In the genomic region with DNA sequence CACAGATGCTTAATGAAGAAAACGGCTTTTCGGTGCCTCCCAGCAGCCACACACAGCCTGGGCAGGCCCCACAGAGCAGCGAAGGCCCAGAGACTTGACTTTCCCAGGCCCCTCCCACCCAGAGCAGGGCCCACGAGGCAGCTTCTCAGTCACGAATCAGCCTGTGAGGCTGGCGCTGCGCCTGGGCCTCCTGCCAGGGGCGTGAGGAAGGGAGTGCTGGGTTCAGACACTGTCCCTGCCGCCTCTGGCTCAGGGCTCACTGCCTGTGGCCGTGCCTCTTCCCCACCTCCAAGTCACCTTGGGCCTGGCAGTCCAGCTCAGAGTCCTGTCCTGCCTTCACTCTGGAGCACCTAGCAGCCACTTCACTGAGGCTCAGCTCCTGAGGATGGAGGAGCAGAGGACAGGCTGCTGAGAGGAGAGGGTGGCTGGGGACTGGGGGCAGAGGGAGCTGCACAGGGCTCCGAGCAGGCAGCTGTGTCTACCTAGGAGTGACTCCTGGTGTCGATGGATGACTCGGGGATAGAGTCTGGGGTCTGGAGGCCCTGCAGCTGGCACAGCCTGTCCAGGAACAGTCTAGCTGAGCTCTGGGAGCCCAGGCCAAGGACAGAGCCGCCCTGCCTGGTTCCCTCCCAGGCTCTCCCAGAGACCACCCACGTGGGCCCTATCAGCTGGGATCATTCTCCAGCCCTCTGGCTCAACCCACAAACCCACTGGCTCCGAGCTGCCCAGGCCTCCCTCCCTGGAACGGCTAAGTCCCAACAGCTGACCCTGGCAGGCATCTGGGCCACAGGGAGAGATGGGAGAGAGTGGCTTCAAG, we compare ENCODE assay signal across 8 cellular contexts. TPM values are rescaled to one million over a fixed set of nuclear protein-coding genes. Genes with fewer than 3 reads are reported as not detected.
DNase-seq lines count a peak whose midpoint lies in the region; ATAC-seq, FAIRE-seq and TF ChIP-seq lines count a peak whose summit lies in the region.

No MANE protein-coding gene starts in this region.

- ATAC-seq in activated T-helper 17 cell treated with anti-CD3 and anti-CD28 coated beads, Interleukin-2, amount 50 U/mL, for 72 hours (replicated peaks): no peak
- ATAC-seq in pancreas (peak; percentile 81 to 84 (median 84)), HG03045 (IDR thresholded peaks at IDR 0.05; ENCODE audit: unreplicated experiment) (no peak), HG03108 (IDR thresholded peaks at IDR 0.05; ENCODE audit: unreplicated experiment) (no peak)

- H3K4me1 ChIP-seq in BE2C: peaks cover 39% of the 10 kb centered on the region
- H3K4me1 ChIP-seq in pancreas: peaks cover 0 to 9% (median 0%) of the 10 kb centered on the region in 3 donors

- no peaks in the 10 kb centered on the region for H3K9me3 Mint-ChIP-seq in activated T-helper 17 cell treated with anti-CD3 and anti-CD28 coated beads, Interleukin-2, amount 50 U/mL, for 72 hours

- no peaks in the 10 kb centered on the region for H3K36me3 ChIP-seq in BE2C
- no peaks in the 10 kb centered on the region for H3K36me3 ChIP-seq in pancreas

- H3K36me3 Mint-ChIP-seq in activated T-helper 17 cell treated with anti-CD3 and anti-CD28 coated beads, Interleukin-2, amount 50 U/mL, for 72 hours (ENCODE audit: low read depth): peaks cover 6% of the 10 kb centered on the region

- intact Hi-C loops in pancreas (cut with DNase I): no loop called here

- WGBS in pancreas, 2 donors: 52 to 57% methylated on average over 17 of the region's 17 CpGs

- peak overlapping the region; percentile 75 for H3K27ac Mint-ChIP-seq in activated T-helper 17 cell treated with anti-CD3 and anti-CD28 coated beads, Interleukin-2, amount 50 U/mL, for 72 hours

- H3K27me3 ChIP-seq in BE2C: no peaks in the 10 kb centered on the region
- no peaks in the 10 kb centered on the region for H3K27me3 ChIP-seq in pancreas

- no peak overlapping the region for H3K4me3 Mint-ChIP-seq in activated T-helper 17 cell treated with anti-CD3 and anti-CD28 coated beads, Interleukin-2, amount 50 U/mL, for 72 hours

- H3K27ac ChIP-seq in pancreas: peak overlapping the region in 2 of 4 donors; percentile 19 to 39

- H3K9me3 ChIP-seq in BE2C: no peaks in the 10 kb centered on the region
- H3K9me3 ChIP-seq in pancreas: no peaks in the 10 kb centered on the region

- TF ChIP-seq CTCF in BE2C (IDR thresholded peaks at IDR 0.05; ENCODE audit: low read depth, low read length) (no peak), pancreas (IDR thresholded peaks at IDR 0.05) (no peak)

- DNase-seq in BE2C (peak; percentile 98), HT1080 (ENCODE audit: low read depth) (peak; percentile 44), glomerular visceral epithelial cell (ENCODE audit: extremely low spot score) (peak; percentile 77), pancreas (peak; percentile 63 to 87 (median 78)), HuH-7 (ENCODE audit: low spot score) (no peak)

- H3K4me3 ChIP-seq in BE2C (ENCODE audit: low read depth, low read length): no peak overlapping the region
- no peak overlapping the region for H3K4me3 ChIP-seq in pancreas

- FAIRE-seq in pancreas (lab: Jason Lieb, UNC): no peak

- no peaks in the 10 kb centered on the region for H3K27me3 Mint-ChIP-seq in activated T-helper 17 cell treated with anti-CD3 and anti-CD28 coated beads, Interleukin-2, amount 50 U/mL, for 72 hours

- H3K4me1 Mint-ChIP-seq in activated T-helper 17 cell treated with anti-CD3 and anti-CD28 coated beads, Interleukin-2, amount 50 U/mL, for 72 hours: peaks cover 19% of the 10 kb centered on the region

RNA-seq across cellular contexts. Expression of gene FOSL2, which starts 36.4 kb away (rescaled TPM):
- 16.2 TPM for polyA plus RNA-seq in BE2C (2012; ENCODE audit: insufficient read depth, insufficient read length, low read depth)
- total RNA-seq in HT1080 (2014; rRNA removed; shearing (Covaris generic)): 61.2 and 73.5 TPM in 2 replicates
- polyA plus RNA-seq in HT1080 (2015; cell fraction: cytosol; rRNA removed): 60.8 and 68.6 TPM in 2 replicates
- 142 and 150 TPM in 2 replicates for polyA plus RNA-seq in HT1080 (2015; cell fraction: nucleus; rRNA removed)
- total RNA-seq in activated T-helper 17 cell treated with anti-CD3 and anti-CD28 coated beads, Interleukin-2, amount 50 U/mL, for 72 hours: 100 to 1,000 TPM in 1 of 2 donors, 10 to 100 TPM in 1; 90.9 to 214 TPM
- total RNA-seq in pancreas: 10 to 100 TPM; 13.3 to 39.1 (median 27.5) TPM
- polyA plus RNA-seq in pancreas: 10 to 100 TPM; 10.0 to 11.9 TPM

Comparison
In these comparisons a context has a peak if more than half of its experiments do, and no peak if none do; other contexts are left out.
1. ATAC-seq: peak in pancreas (4 of 4); none in activated T-helper 17 cell treated with anti-CD3 and anti-CD28 coated beads, Interleukin-2, amount 50 U/mL, for 72 hours (single experiment), HG03045 (single experiment) and HG03108 (single experiment).